ENCODE assay signal across 4 cellular contexts in genomic region chr7:87866533-87866932, GRCh38. TPM values are rescaled to one million over a fixed set of nuclear protein-coding genes. Genes with fewer than 3 reads are reported as not detected.
A peak's percentile ranks its signal among the peaks of the same experiment; 100 is the strongest.
DNase-seq lines count a peak whose midpoint lies in the region; ATAC-seq, FAIRE-seq and TF ChIP-seq lines count a peak whose summit lies in the region.
"Not testable (repeated sequence)": the region's sequence is repeated elsewhere in the genome, so short reads cannot be mapped to it uniquely, and the experiment has no call there.

No MANE protein-coding gene starts in this region.

- not testable (repeated sequence) for H3K27me3 ChIP-seq in Caco-2 (replicated peaks; ENCODE audit: control insufficient read depth, insufficient read depth, low read length); K562 (ENCODE audit: control insufficient read depth in 2 of 2, insufficient read depth in 2 of 2, low read length in 2 of 2)

- H3K27ac ChIP-seq in K562 (ENCODE audit: extremely low read depth, low read depth, low read length), result not testable (repeated sequence)

- not testable (repeated sequence) for H3K9me1 ChIP-seq in K562 (ENCODE audit: control insufficient read depth, insufficient read depth, low read length)

- POLR2A ChIA-PET in Caco-2 (lab: Charles Lee); WTC11 (lab: Charles Lee); K562 (lab: Yijun Ruan, JAX): not testable (repeated sequence)

- H3K4me1 ChIP-seq in Caco-2; K562 (replicated peaks in 1 of 2; ENCODE audit: control insufficient read depth in 2 of 2, insufficient read depth in 2 of 2, low read length in 2 of 2): not testable (repeated sequence)

- not testable (repeated sequence) for DNase-seq in Caco-2; WTC11 (ENCODE audit: low spot score); endothelial cell (ENCODE audit: low spot score)
- peak in 1 of 4 experiments; percentile 46 for DNase-seq in K562 (ENCODE audit: extremely low read depth in 1 of 4, low spot score in 3 of 4)

- TF ChIP-seq EP300 in K562 (IDR thresholded peaks at IDR 0.05; ENCODE audit: low read length), result peak; percentile 18; the same call in 1 of the 2 replicates

- not testable (repeated sequence) for H3K9ac ChIP-seq in K562 (ENCODE audit: insufficient read depth in 1 of 2, low read depth in 2 of 2, low read length in 2 of 2)

- FAIRE-seq in K562 (lab: Jason Lieb, UNC), result not testable (repeated sequence)

- in situ Hi-C loops in K562 (cut with MboI), result not testable (repeated sequence)

- not testable (repeated sequence) for H2AFZ ChIP-seq in K562 (ENCODE audit: low read depth, low read length)

- ATAC-seq in WTC11, result not testable (repeated sequence)
- ATAC-seq in K562, result peak; percentile 26

- not testable (repeated sequence) for H3K36me3 ChIP-seq in Caco-2 (ENCODE audit: control insufficient read depth, insufficient read depth, low read length)
- peaks cover 56% of the 10 kb centered on the region for H3K36me3 ChIP-seq in K562 (ENCODE audit: control insufficient read depth, insufficient read depth, low read length)

- WGBS in K562 (ENCODE audit: insufficient coverage, low coverage, missing lambda C conversion rate), result 6% methylated on average over 6 of the region's 6 CpGs

- peaks cover 81% of the 10 kb centered on the region for H3K79me2 ChIP-seq in K562 (ENCODE audit: control insufficient read depth, insufficient read depth, low read length)

- not testable (repeated sequence) for TF ChIP-seq RAD21 in K562 (CRISPR knock-in tag; conservative IDR thresholded peaks at IDR 0.05 in 1 of 2, IDR thresholded peaks at IDR 0.05 in 1 of 2)

- H3K4me3 ChIP-seq in Caco-2 (ENCODE audit: low read depth, low read length); K562: not testable (repeated sequence)

- BruUV-seq in Caco-2 (replicated peaks; lab: Mats Ljungman, UMichigan); K562 (replicated peaks; lab: Mats Ljungman, UMichigan): not testable (repeated sequence)

- TF ChIP-seq POLR2A in K562 (conservative IDR thresholded peaks at IDR 0.05), result not testable (repeated sequence)

- not testable (repeated sequence) for H3K9me3 ChIP-seq in Caco-2; K562 (replicated peaks; ENCODE audit: control insufficient read depth, insufficient read depth, low read depth, low read length)

- H4K20me1 ChIP-seq in K562 (replicated peaks; ENCODE audit: control insufficient read depth, insufficient read depth, low read length), result not testable (repeated sequence)

- not testable (repeated sequence) for H3K4me2 ChIP-seq in K562 (ENCODE audit: insufficient read depth, low read length)

- intact Hi-C loops in Caco-2 (cut with micrococcal nuclease; ENCODE audit: unreplicated experiment); K562 (cut with micrococcal nuclease): not testable (repeated sequence)

- not testable (repeated sequence) for H3K9me3 Mint-ChIP-seq in Caco-2 (ENCODE audit: unreplicated experiment); endothelial cell (ENCODE audit: unreplicated experiment)
- H3K9me3 Mint-ChIP-seq in WTC11, result peaks cover 46% of the 10 kb centered on the region

- CTCF ChIA-PET in Caco-2 (lab: Charles Lee); K562 (lab: Yijun Ruan, JAX; ENCODE audit: low intra/inter-chr PET ratio): not testable (repeated sequence)
- CTCF ChIA-PET in WTC11 (lab: Charles Lee), result interaction anchor here (1.1 kb wide), 1 partner anchor 9 kb away, joined by 3 read pairs; the partner anchor contains the start of genes DBF4 and SLC25A40

- not testable (repeated sequence) for H3K4me3 Mint-ChIP-seq in Caco-2 (ENCODE audit: unreplicated experiment); WTC11
- peak overlapping the region; percentile 48 for H3K4me3 Mint-ChIP-seq in endothelial cell (ENCODE audit: unreplicated experiment)

- peaks cover 12% of the 10 kb centered on the region for H3K4me1 Mint-ChIP-seq in Caco-2 (ENCODE audit: low read depth, unreplicated experiment)
- H3K4me1 Mint-ChIP-seq in WTC11; endothelial cell (ENCODE audit: unreplicated experiment): not testable (repeated sequence)

- peak overlapping the region; percentile 42 for H3K27ac Mint-ChIP-seq in Caco-2 (ENCODE audit: unreplicated experiment)
- peak overlapping the region; percentile 54; the same call in 1 of the 2 replicates for H3K27ac Mint-ChIP-seq in WTC11
- H3K27ac Mint-ChIP-seq in endothelial cell (ENCODE audit: unreplicated experiment), result not testable (repeated sequence)

- not testable (repeated sequence) for TF ChIP-seq CTCF in Caco-2 (IDR thresholded peaks at IDR 0.05; ENCODE audit: insufficient read depth in 1 of 2, low read depth in 1 of 2, low read length in 1 of 2, severe bottlenecking in 1 of 2, unreplicated experiment in 1 of 2); WTC11 (IDR thresholded peaks at IDR 0.05); K562 (IDR thresholded peaks at IDR 0.05 in 2 of 3, conservative IDR thresholded peaks at IDR 0.05 in 1 of 3; ENCODE audit: insufficient read depth in 2 of 3, low read depth in 1 of 3, low read length in 3 of 3); endothelial cell (IDR thresholded peaks at IDR 0.05; ENCODE audit: unreplicated experiment)

- H3K27me3 Mint-ChIP-seq in Caco-2 (ENCODE audit: insufficient read depth, unreplicated experiment); WTC11 (ENCODE audit: low read depth); endothelial cell (ENCODE audit: unreplicated experiment): not testable (repeated sequence)

- H3K36me3 Mint-ChIP-seq in Caco-2 (ENCODE audit: insufficient read depth, unreplicated experiment) (peaks cover 28% of the 10 kb centered on the region), WTC11 (peaks cover 53% of the 10 kb centered on the region), endothelial cell (ENCODE audit: low read depth, unreplicated experiment) (peaks cover 43% of the 10 kb centered on the region)

TF ChIP-seq in K562, 482 proteins besides CTCF, POLR2A, EP300 and RAD21 (continues in another document):
- TF ChIP-seq SOX6 (IDR thresholded peaks at IDR 0.05), result 0 out of 2 replicates have a peak, but pooled peaks have one; percentile 31
- TF ChIP-seq TCF3 (CRISPR knock-in tag; IDR thresholded peaks at IDR 0.05), result peak; percentile 41
- peak in 1 of 2 experiments; percentile 37; a peak in 1 of 4 replicates for TF ChIP-seq TRIM24 (IDR thresholded peaks at IDR 0.05)
- TF ChIP-seq TEAD4 (IDR thresholded peaks at IDR 0.05; ENCODE audit: low read length), result peak; percentile 56; the same call in 1 of the 2 replicates
- TF ChIP-seq TEAD4 (CRISPR knock-in tag; IDR thresholded peaks at IDR 0.05; ENCODE audit: borderline replicate concordance), result not testable (repeated sequence)
- TF ChIP-seq DPF2 (IDR thresholded peaks at IDR 0.05), result peak; percentile 48; the same call in 1 of the 2 replicates
- TF ChIP-seq CBFA2T2 (conservative IDR thresholded peaks at IDR 0.05), result peak; percentile 52; the same call in 1 of the 2 replicates

RNA-seq across cellular contexts. Expression of gene SLC25A40, which starts 9.6 kb away (rescaled TPM):
- 21.1 and 21.8 TPM in 2 replicates for total RNA-seq in Caco-2 (2022)
- total RNA-seq in WTC11 (2021), result 18.1 to 21.9 TPM (median 21.5 TPM) in 3 replicates
- 23.2 and 75.9 TPM in 2 replicates for total RNA-seq in K562 (2011; cell fraction: chromatin; rRNA removed; ENCODE audit: low replicate concordance)
- 11.2 and 11.7 TPM in 2 replicates for total RNA-seq in K562 (2011; cell fraction: nucleolus; rRNA removed)
- 22.0 and 43.4 TPM in 2 replicates for total RNA-seq in K562 (2011; cell fraction: nucleoplasm; rRNA removed)
- 6.7 and 9.9 TPM in 2 replicates for total RNA-seq in K562 (2014; rRNA removed)
- total RNA-seq in K562 (2014; rRNA removed; fragmentation: Illumina TruSeq; extraction: Trizol), result 28.1 and 31.1 TPM in 2 replicates
- 25.0 and 26.5 TPM in 2 replicates for total RNA-seq in K562 (2015; rRNA removed; fragmentation: Illumina TruSeq; extraction: Trizol)
- 39.6 and 43.2 TPM in 2 replicates for total RNA-seq in K562 (2021)
- polyA plus RNA-seq in K562 (2011; rRNA removed), result 34.4 and 44.0 TPM in 2 replicates
- 7.2 and 13.2 TPM in 2 replicates for polyA plus RNA-seq in K562 (2011; cell fraction: cytosol; rRNA removed)
- 35.6 and 37.3 TPM in 2 replicates for polyA plus RNA-seq in K562 (2011; cell fraction: nucleus; rRNA removed)
- polyA plus RNA-seq in K562 (2012), result 32.7 and 45.5 TPM in 2 replicates
- 26.0 and 26.6 TPM in 2 replicates for polyA plus RNA-seq in K562 (2014; fragmentation: Illumina TruSeq; extraction: Trizol)
- polyA plus RNA-seq in K562 (2014; fragmentation: Nextera tagmentation; extraction: Ambion mirVana), result 10 to 100 TPM; 19.0 to 25.1 TPM
- polyA plus RNA-seq in K562 (2014; rRNA removed), result 17.9 and 21.2 TPM in 2 replicates
- polyA minus RNA-seq in K562 (2011; rRNA and poly(A)+ RNA removed), result 26.6 and 29.1 TPM in 2 replicates
- 12.8 and 13.7 TPM in 2 replicates for polyA minus RNA-seq in K562 (2011; cell fraction: cytosol; rRNA and poly(A)+ RNA removed)
- 35.0 and 41.9 TPM in 2 replicates for polyA minus RNA-seq in K562 (2011; cell fraction: nucleus; rRNA and poly(A)+ RNA removed)
- 27.7 TPM for total RNA-seq in endothelial cell (ENCODE audit: unreplicated experiment)

RNA-seq across cellular contexts. Expression of gene DBF4, which starts 9.8 kb away (rescaled TPM):
- total RNA-seq in Caco-2 (2022) (55.0 and 62.8 TPM in 2 replicates), WTC11 (2021) (52.1 to 55.4 TPM (median 54.2 TPM) in 3 replicates), K562 (2014; rRNA removed) (106 and 132 TPM in 2 replicates), K562 (2014; rRNA removed; fragmentation: Illumina TruSeq; extraction: Trizol) (134 and 156 TPM in 2 replicates), K562 (2015; rRNA removed; fragmentation: Illumina TruSeq; extraction: Trizol) (139 and 145 TPM in 2 replicates), K562 (2021) (104 and 105 TPM in 2 replicates), endothelial cell (ENCODE audit: unreplicated experiment) (19.6 TPM)
- 49.4 and 110 TPM in 2 replicates for total RNA-seq in K562 (2011; cell fraction: chromatin; rRNA removed; ENCODE audit: low replicate concordance)
- total RNA-seq in K562 (2011; cell fraction: nucleolus; rRNA removed), result 37.6 and 41.4 TPM in 2 replicates
- 56.9 and 57.0 TPM in 2 replicates for total RNA-seq in K562 (2011; cell fraction: nucleoplasm; rRNA removed)
- polyA plus RNA-seq in K562 (2011; rRNA removed) (25.9 and 37.8 TPM in 2 replicates), K562 (2014; fragmentation: Illumina TruSeq; extraction: Trizol) (81.5 and 106 TPM in 2 replicates), K562 (2014; fragmentation: Nextera tagmentation; extraction: Ambion mirVana) (10 to 100 TPM; 38.4 to 43.5 TPM), K562 (2014; rRNA removed) (56.2 and 67.4 TPM in 2 replicates)
- polyA plus RNA-seq in K562 (2011; cell fraction: cytosol; rRNA removed), result 9.1 and 12.5 TPM in 2 replicates
- 24.3 and 24.5 TPM in 2 replicates for polyA plus RNA-seq in K562 (2011; cell fraction: nucleus; rRNA removed)
- 51.2 and 79.2 TPM in 2 replicates for polyA plus RNA-seq in K562 (2012)
- 27.5 and 30.3 TPM in 2 replicates for polyA minus RNA-seq in K562 (2011; rRNA and poly(A)+ RNA removed)
- 20.8 and 22.8 TPM in 2 replicates for polyA minus RNA-seq in K562 (2011; cell fraction: cytosol; rRNA and poly(A)+ RNA removed)
- polyA minus RNA-seq in K562 (2011; cell fraction: nucleus; rRNA and poly(A)+ RNA removed), result 63.8 and 64.0 TPM in 2 replicates
